ENCODE assay signal across 10 cellular contexts in genomic region chr17:38844261-38844757, GRCh38. TPM values are rescaled to one million over a fixed set of nuclear protein-coding genes. Genes with fewer than 3 reads are reported as not detected.
DNase-seq lines count a peak whose midpoint lies in the region; ATAC-seq, FAIRE-seq and TF ChIP-seq lines count a peak whose summit lies in the region.
"Had no signal": no experiment of that assay in that cellular context is flagged by ENCODE, and none has a peak within 500 bp of the region (broad histone marks: within the 10 kb centered on the region; RNA-seq: fewer than 3 reads in every experiment).

No MANE protein-coding gene starts in this region.

- H3K27ac ChIP-seq in SK-N-MC: peak overlapping the region; percentile 73; the same call in 1 of the 2 replicates

- ATAC-seq in left lobe of liver: peak; percentile 63
- ATAC-seq in GM19463 (IDR thresholded peaks at IDR 0.05; ENCODE audit: unreplicated experiment): no peak
- no peak for ATAC-seq in GM19395 (IDR thresholded peaks at IDR 0.05; ENCODE audit: unreplicated experiment)
- ATAC-seq: CD8-positive, alpha-beta T cell; Panc1 had no signal

- peak; percentile 31 for FAIRE-seq in HTR-8/SVneo (lab: Jason Lieb, UNC)

- DNase-seq in GM12865 (ENCODE audit: low read depth) (peak; percentile 69), HTR-8/SVneo (ENCODE audit: insufficient read length, low spot score) (no peak), SK-N-MC (ENCODE audit: low read depth, low spot score) (no peak), left lobe of liver (ENCODE audit: low spot score) (peak; percentile 62), NCI-H345 (lab: John Stamatoyannopoulos, UW) (no peak)
- DNase-seq: CD8-positive, alpha-beta T cell; NCI-H1105 treated with DMSO at 0.1 percent for 48 hours had no signal

- H3K4me3 ChIP-seq in GM12865 (ENCODE audit: low read depth, low read length) (no peak overlapping the region), SK-N-MC (no peak overlapping the region)

- no peaks in the 10 kb centered on the region for H3K9me3 ChIP-seq in SK-N-MC (ENCODE audit: low read depth, low read length)

- TF ChIP-seq CTCF in GM12865 (IDR thresholded peaks at IDR 0.05; ENCODE audit: insufficient read depth, low read depth, low read length, missing control alignments): no peak

- H3K9ac ChIP-seq in SK-N-MC (ENCODE audit: insufficient read length): no peak overlapping the region

- peaks cover 21% of the 10 kb centered on the region for H3K36me3 ChIP-seq in SK-N-MC (ENCODE audit: insufficient read depth, low read length)

RNA-seq across cellular contexts. Expression of gene RPL23, which starts 9.2 kb away (rescaled TPM):
- 371 TPM for total RNA-seq in left lobe of liver

RNA-seq across cellular contexts. Expression of gene CWC25, which starts 19.2 kb away (rescaled TPM):
- total RNA-seq in left lobe of liver: 11.2 TPM

RNA-seq across cellular contexts. Expression of gene LASP1, which starts 25.5 kb away (rescaled TPM):
- total RNA-seq in left lobe of liver: 58.5 TPM

RNA-seq across cellular contexts. Expression of gene PIP4K2B, which starts 45.0 kb away (rescaled TPM):
- total RNA-seq in left lobe of liver: 19.8 TPM

Comparison
In these comparisons a context has a peak if more than half of its experiments do, and no peak if none do; other contexts are left out.
1. DNase-seq: peak in GM12865 (single experiment) and left lobe of liver (single experiment); none in HTR-8/SVneo (single experiment), SK-N-MC (single experiment) and NCI-H345 (single experiment).